Comparison of ENCODE assay signal across 8 cellular contexts in genomic region chr21:33229776-33230517, GRCh38. TPM values are rescaled to one million over a fixed set of nuclear protein-coding genes. Genes with fewer than 3 reads are reported as not detected.
A peak's percentile ranks its signal among the peaks of the same experiment; 100 is the strongest.
DNase-seq lines count a peak whose midpoint lies in the region; ATAC-seq and TF ChIP-seq lines count a peak whose summit lies in the region.

TSS of gene IFNAR2 (plus strand) at chr21:33229938. CDS start at chr21:33241923, 11,985 bp downstream.

- peaks cover 51% of the 10 kb centered on the region for H3K79me2 ChIP-seq in OCI-LY3 (ENCODE audit: low read length)

- H3K4me3 ChIP-seq in BLaER1 treated with 17β-estradiol and CSF1 and Interleukin-3, amounts not matched to agents 10 nM and 100 nM: peak within 1 kb of the TSS; percentile 72 to 99 (median 96)
- H3K4me3 ChIP-seq in OCI-LY3 (ENCODE audit: low read length) (peak within 1 kb of the TSS; percentile 92), mucosa of descending colon (peak within 1 kb of the TSS; percentile 82)

- ATAC-seq in GM19351 (IDR thresholded peaks at IDR 0.05; ENCODE audit: unreplicated experiment) (peak; percentile 80), HG03565 (IDR thresholded peaks at IDR 0.05; ENCODE audit: unreplicated experiment) (peak; percentile 50), mucosa of descending colon (peak; percentile 96)

- peak within 1 kb of the TSS; percentile 92 to 100 (median 98) for H3K27ac ChIP-seq in BLaER1 treated with 17β-estradiol and CSF1 and Interleukin-3, amounts not matched to agents 10 nM and 100 nM
- H3K27ac ChIP-seq in OCI-LY3 (ENCODE audit: low read length) (peak within 1 kb of the TSS; percentile 64), epithelial cell of prostate (peak within 1 kb of the TSS; percentile 43)

- H3K4me2 ChIP-seq in BLaER1 treated with 17β-estradiol and CSF1 and Interleukin-3, amounts not matched to agents 10 nM and 100 nM: peak within 1 kb of the TSS; percentile 77 to 100 (median 95)
- peak within 1 kb of the TSS; percentile 89 for H3K4me2 ChIP-seq in OCI-LY3 (ENCODE audit: low read length)

- peak within 1 kb of the TSS; percentile 69 for H2AFZ ChIP-seq in OCI-LY3 (ENCODE audit: low read depth, low read length)

- H3K36me3 ChIP-seq in BLaER1 treated with 17β-estradiol and CSF1 and Interleukin-3, amounts not matched to agents 10 nM and 100 nM: peaks cover under 1 to 36% (median 21%) of the 10 kb centered on the region in 11 experiments; a peak in 20 of 22 replicates
- peaks cover 10% of the 10 kb centered on the region for H3K36me3 ChIP-seq in OCI-LY3 (replicated peaks; ENCODE audit: low read depth, low read length)
- no peaks in the 10 kb centered on the region for H3K36me3 ChIP-seq in mucosa of descending colon (ENCODE audit: low read depth)

- H3K27me3 ChIP-seq in BLaER1 treated with 17β-estradiol and CSF1 and Interleukin-3, amounts not matched to agents 10 nM and 100 nM: no peaks in the 10 kb centered on the region
- H3K27me3 ChIP-seq in OCI-LY3 (ENCODE audit: low read depth, low read length): no peaks in the 10 kb centered on the region

- TF ChIP-seq CTCF in OCI-LY3 (IDR thresholded peaks at IDR 0.05; ENCODE audit: low read depth, low read length) (no peak), mucosa of descending colon (IDR thresholded peaks at IDR 0.05) (no peak)

- H3K9me3 ChIP-seq in BLaER1 treated with 17β-estradiol and CSF1 and Interleukin-3, amounts not matched to agents 10 nM and 100 nM (replicated peaks in 1 of 11): no peaks in the 10 kb centered on the region
- H3K9me3 ChIP-seq in OCI-LY3 (ENCODE audit: insufficient read depth, low read length) (no peaks in the 10 kb centered on the region), mucosa of descending colon (no peaks in the 10 kb centered on the region)

- intact Hi-C loops in mucosa of descending colon (cut with DNase I, micrococcal nuclease): no loop called here

- DNase-seq in activated T-cell treated with anti-CD3 and anti-CD28 coated beads for 4 hours: peak; percentile 72
- no peak for DNase-seq in epithelial cell of prostate (ENCODE audit: low read depth, low spot score)
- peak; percentile 84 to 89 (median 88) for DNase-seq in mucosa of descending colon
- DNase-seq in stimulated activated CD8-positive, alpha-beta memory T cell treated with anti-CD3 and anti-CD28 coated beads, Interleukin-2, amount 100 ng/mL, for 48 hours (ENCODE audit: low read depth in 2 of 2): peak; percentile 62 to 70

- peaks cover 9 to 30% (median 17%) of the 10 kb centered on the region in 11 experiments; a peak in 17 of 22 replicates for H4K20me1 ChIP-seq in BLaER1 treated with 17β-estradiol and CSF1 and Interleukin-3, amounts not matched to agents 10 nM and 100 nM
- peaks cover 19% of the 10 kb centered on the region for H4K20me1 ChIP-seq in OCI-LY3 (ENCODE audit: insufficient read depth, low read length)

- peaks cover 26 to 57% (median 44%) of the 10 kb centered on the region in 10 experiments for H3K4me1 ChIP-seq in BLaER1 treated with 17β-estradiol and CSF1 and Interleukin-3, amounts not matched to agents 10 nM and 100 nM
- H3K4me1 ChIP-seq in OCI-LY3 (ENCODE audit: low read length): peaks cover 32% of the 10 kb centered on the region
- peaks cover 10% of the 10 kb centered on the region for H3K4me1 ChIP-seq in mucosa of descending colon (ENCODE audit: low read depth)

- peak within 1 kb of the TSS; percentile 92 to 100 (median 99) for H3K9ac ChIP-seq in BLaER1 treated with 17β-estradiol and CSF1 and Interleukin-3, amounts not matched to agents 10 nM and 100 nM
- H3K9ac ChIP-seq in OCI-LY3 (ENCODE audit: low read length): peak within 1 kb of the TSS; percentile 87

RNA-seq across cellular contexts. Expression of gene IFNAR2, which starts in this region (rescaled TPM):
- 10 to 100 TPM; 11.9 to 20.5 (median 18.2) TPM for total RNA-seq in mucosa of descending colon

Comparison
In these comparisons a context has a peak if more than half of its experiments do, and no peak if none do; other contexts are left out.
1. H3K27ac ChIP-seq: peak in every context shown above with its lines; median percentile 98 in BLaER1 treated with 17β-estradiol and CSF1 and Interleukin-3, amounts not matched to agents 10 nM and 100 nM; 64 in OCI-LY3; 43 in epithelial cell of prostate.